9 cellular contexts compared by ENCODE assay signal in genomic region chr17:21696842-21697507, GRCh38. TPM values are rescaled to one million over a fixed set of nuclear protein-coding genes. Genes with fewer than 3 reads are reported as not detected.
"Had no signal": no experiment of that assay in that cellular context is flagged by ENCODE, and none has a peak within 500 bp of the region (broad histone marks: within the 10 kb centered on the region; RNA-seq: fewer than 3 reads in every experiment).

No MANE protein-coding gene starts in this region.

RNA-seq across cellular contexts. Expression of gene KCNJ18, which starts 4.7 kb away (rescaled TPM):
- total RNA-seq: LHCN-M2, MCF 10A, NCI-H460, OCI-LY7, PC-9, Right ventricle myocardium superior, RPMI7951, SJSA1 had no signal
- polyA plus RNA-seq: SK-N-SH had no signal
